In the genomic region with DNA sequence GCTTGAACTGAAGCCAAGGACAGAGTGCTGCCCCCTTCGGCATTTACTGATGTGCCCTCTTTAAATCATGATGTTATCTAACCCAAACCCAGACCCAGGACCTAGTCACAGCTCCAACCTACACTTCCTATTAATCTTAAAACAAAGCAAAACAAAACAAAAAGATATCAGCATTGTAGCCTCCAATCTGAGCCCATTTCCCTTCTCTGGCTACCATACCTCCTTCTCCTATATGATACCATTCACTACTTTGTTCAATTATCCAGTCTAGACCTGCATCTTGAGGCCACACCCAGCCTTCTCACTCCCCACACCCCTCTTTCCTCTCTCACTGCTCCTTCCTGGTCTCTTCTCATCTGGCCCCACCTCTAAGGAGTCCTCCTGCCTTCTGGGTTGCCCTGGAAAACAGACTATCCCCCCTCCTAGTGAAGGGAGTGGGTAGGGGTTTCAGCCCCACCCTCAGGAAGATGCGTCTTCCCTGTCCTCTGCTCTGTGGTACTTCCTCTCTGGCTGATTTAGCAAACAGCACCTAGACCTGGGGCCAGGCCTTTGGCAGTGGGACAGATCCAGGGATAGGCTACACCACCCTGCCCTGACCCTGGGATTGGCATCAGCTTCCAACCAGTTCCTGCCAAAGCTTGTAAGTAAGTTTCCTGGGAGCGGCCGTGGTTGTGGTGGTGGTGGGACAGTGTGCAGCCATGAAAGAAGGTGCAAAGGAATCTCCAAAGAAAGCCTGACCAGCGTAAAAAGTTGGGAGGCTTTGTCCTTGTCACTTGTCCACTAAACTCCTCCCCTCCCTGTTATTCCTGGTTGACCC, we compare ENCODE assay signal across 16 cellular contexts. TPM values are rescaled to one million over a fixed set of nuclear protein-coding genes. Genes with fewer than 3 reads are reported as not detected.
DNase-seq lines count a peak whose midpoint lies in the region; ATAC-seq and TF ChIP-seq lines count a peak whose summit lies in the region.
"Had no signal": no experiment of that assay in that cellular context is flagged by ENCODE, and none has a peak within 500 bp of the region (broad histone marks: within the 10 kb centered on the region; RNA-seq: fewer than 3 reads in every experiment).

No MANE protein-coding gene starts in this region.

- no peak overlapping the region for H2AFZ ChIP-seq in GM23248

- peaks cover 14% of the 10 kb centered on the region for H3F3A ChIP-seq in GM23248 (ENCODE audit: insufficient read depth)

- TF ChIP-seq CTCF in left lung (IDR thresholded peaks at IDR 0.05) (no peak), suprapubic skin (IDR thresholded peaks at IDR 0.05) (no peak)

- no peaks in the 10 kb centered on the region for H3K9me3 Mint-ChIP-seq in activated naive CD4-positive, alpha-beta T cell treated with anti-CD3 and anti-CD28 coated beads, Interleukin-2, amount 10 ng/mL, durations not matched to agents 7 days and 5 days
- no peaks in the 10 kb centered on the region for H3K9me3 Mint-ChIP-seq in activated T-helper 1 cell treated with anti-CD3 and anti-CD28 coated beads, Interleukin-12 subunit alpha, Interleukin-12 subunit beta, Interleukin-2, Interleukin-4 antibody, amounts not matched to agents 30 ng/mL and 10 ng/mL and 1 ng/mL, durations not matched to agents 14 hours and 24 hours and 36 hours

- H3K27me3 ChIP-seq in left lung, result peaks cover 0 to 31% of the 10 kb centered on the region in 2 donors
- no peaks in the 10 kb centered on the region for H3K27me3 ChIP-seq in suprapubic skin
- no peaks in the 10 kb centered on the region for H3K27me3 ChIP-seq in GM23248 (replicated peaks; ENCODE audit: insufficient read depth)

- no peak for TF ChIP-seq POLR2A in suprapubic skin (IDR thresholded peaks at IDR 0.05)

- no peaks in the 10 kb centered on the region for H3K9me2 ChIP-seq in GM23248 (ENCODE audit: insufficient read depth)

- H3K36me3 ChIP-seq in left lung, result peaks cover 0 to 25% of the 10 kb centered on the region in 2 donors
- H3K36me3 ChIP-seq in suprapubic skin, result no peaks in the 10 kb centered on the region
- no peaks in the 10 kb centered on the region for H3K36me3 ChIP-seq in GM23248 (ENCODE audit: low read depth)

- no peaks in the 10 kb centered on the region for H4K20me1 ChIP-seq in GM23248 (ENCODE audit: insufficient read depth)

- peaks cover 28% of the 10 kb centered on the region for H3K36me3 Mint-ChIP-seq in activated naive CD4-positive, alpha-beta T cell treated with anti-CD3 and anti-CD28 coated beads, Interleukin-2, amount 10 ng/mL, durations not matched to agents 7 days and 5 days
- peaks cover 25% of the 10 kb centered on the region for H3K36me3 Mint-ChIP-seq in activated T-helper 1 cell treated with anti-CD3 and anti-CD28 coated beads, Interleukin-12 subunit alpha, Interleukin-12 subunit beta, Interleukin-2, Interleukin-4 antibody, amounts not matched to agents 30 ng/mL and 10 ng/mL and 1 ng/mL, durations not matched to agents 14 hours and 24 hours and 36 hours (ENCODE audit: low read depth)

- H3K9me3 ChIP-seq in left lung (no peaks in the 10 kb centered on the region), suprapubic skin (no peaks in the 10 kb centered on the region), GM23248 (ENCODE audit: low read depth) (no peaks in the 10 kb centered on the region)

- peak overlapping the region; percentile 45 for H3K4me3 Mint-ChIP-seq in activated naive CD4-positive, alpha-beta T cell treated with anti-CD3 and anti-CD28 coated beads, Interleukin-2, amount 10 ng/mL, durations not matched to agents 7 days and 5 days
- peak overlapping the region; percentile 41 for H3K4me3 Mint-ChIP-seq in activated T-helper 1 cell treated with anti-CD3 and anti-CD28 coated beads, Interleukin-12 subunit alpha, Interleukin-12 subunit beta, Interleukin-2, Interleukin-4 antibody, amounts not matched to agents 30 ng/mL and 10 ng/mL and 1 ng/mL, durations not matched to agents 14 hours and 24 hours and 36 hours

- no peak overlapping the region for H3K4me2 ChIP-seq in GM23248 (ENCODE audit: unreplicated experiment)

- intact Hi-C loops in activated T-helper 1 cell treated with anti-CD3 and anti-CD28 coated beads, Interleukin-12 subunit alpha, Interleukin-12 subunit beta, Interleukin-2, Interleukin-4 antibody, amounts not matched to agents 30 ng/mL and 10 ng/mL and 1 ng/mL, durations not matched to agents 14 hours and 24 hours and 36 hours (cut with micrococcal nuclease), result no loop called here
- intact Hi-C loops in left lung (cut with DNase I), result no loop called here

- H3K27ac Mint-ChIP-seq in activated naive CD4-positive, alpha-beta T cell treated with anti-CD3 and anti-CD28 coated beads, Interleukin-2, amount 10 ng/mL, durations not matched to agents 7 days and 5 days, result peak overlapping the region; percentile 88
- peak overlapping the region; percentile 72 for H3K27ac Mint-ChIP-seq in activated T-helper 1 cell treated with anti-CD3 and anti-CD28 coated beads, Interleukin-12 subunit alpha, Interleukin-12 subunit beta, Interleukin-2, Interleukin-4 antibody, amounts not matched to agents 30 ng/mL and 10 ng/mL and 1 ng/mL, durations not matched to agents 14 hours and 24 hours and 36 hours

- DNase-seq in activated naive CD4-positive, alpha-beta T cell treated with anti-CD3 and anti-CD28 coated beads, Interleukin-2, amount 10 ng/mL, durations not matched to agents 7 days and 5 days, result no peak
- DNase-seq in activated naive CD4-positive, alpha-beta T cell treated with Interleukin-2 at 50 U/mL for 16 hours, result no peak
- no peak for DNase-seq in activated T-helper 1 cell treated with anti-CD3 and anti-CD28 coated beads, Interleukin-12 subunit alpha, Interleukin-12 subunit beta, Interleukin-2, Interleukin-4 antibody, amounts not matched to agents 30 ng/mL and 10 ng/mL and 1 ng/mL, durations not matched to agents 14 hours and 24 hours and 36 hours (ENCODE audit: low spot score)
- DNase-seq in left lung (peak; percentile 39 to 69), suprapubic skin (ENCODE audit: low spot score in 2 of 2) (no peak), GM23248 (no peak)
- DNase-seq: activated CD4-positive, alpha-beta T cell treated with anti-CD3 and anti-CD28 coated beads for 48 hours; activated gamma-delta T cell treated with Interleukin-2 at 50 U/mL for 16 hours; caudate nucleus; erythroblast; NCI-H1694; PC-3 had no signal

- ATAC-seq in left lung (no peak), GM18868 (IDR thresholded peaks at IDR 0.05; ENCODE audit: unreplicated experiment) (no peak), HG02759 (IDR thresholded peaks at IDR 0.05; ENCODE audit: unreplicated experiment) (no peak)

- no peak overlapping the region for H3K9ac ChIP-seq in GM23248

- CTCF ChIA-PET in activated naive CD4-positive, alpha-beta T cell treated with anti-CD3 and anti-CD28 coated beads, Interleukin-2, amount 10 ng/mL, durations not matched to agents 7 days and 5 days (lab: Charles Lee), result interaction anchor here (1.0 to 13.0 kb wide), 4 partner anchors 16 to 71 kb away, joined by 3 to 129 read pairs (median 54); partner anchors contain the start of genes ADCY4, DHRS1 and NOP9

- 41% methylated on average over 5 of the region's 5 CpGs for WGBS in suprapubic skin
- WGBS in GM23248 (ENCODE audit: low coverage in 1 of 2, low lambda C conversion rate in 2 of 2, missing lambda C conversion rate in 2 of 2), 2 experiments, result 83 to 93% methylated on average over 5 of the region's 5 CpGs

- TF ChIP-seq EP300 in suprapubic skin (IDR thresholded peaks at IDR 0.05), result no peak

- H3K27ac ChIP-seq in left lung (peak overlapping the region; percentile 27 to 95), suprapubic skin (peak overlapping the region; percentile 64), GM23248 (no peak overlapping the region)

- H3K4me1 Mint-ChIP-seq in activated naive CD4-positive, alpha-beta T cell treated with anti-CD3 and anti-CD28 coated beads, Interleukin-2, amount 10 ng/mL, durations not matched to agents 7 days and 5 days, result peaks cover 61% of the 10 kb centered on the region
- peaks cover 66% of the 10 kb centered on the region for H3K4me1 Mint-ChIP-seq in activated T-helper 1 cell treated with anti-CD3 and anti-CD28 coated beads, Interleukin-12 subunit alpha, Interleukin-12 subunit beta, Interleukin-2, Interleukin-4 antibody, amounts not matched to agents 30 ng/mL and 10 ng/mL and 1 ng/mL, durations not matched to agents 14 hours and 24 hours and 36 hours (ENCODE audit: low read depth)

- peaks cover 35 to 98% of the 10 kb centered on the region in 2 donors for H3K4me1 ChIP-seq in left lung
- H3K4me1 ChIP-seq in suprapubic skin, result peaks cover 76% of the 10 kb centered on the region
- H3K4me1 ChIP-seq in GM23248 (ENCODE audit: insufficient read depth), result peaks cover 28% of the 10 kb centered on the region

- H3K27me3 Mint-ChIP-seq in activated naive CD4-positive, alpha-beta T cell treated with anti-CD3 and anti-CD28 coated beads, Interleukin-2, amount 10 ng/mL, durations not matched to agents 7 days and 5 days, result peaks cover 14% of the 10 kb centered on the region
- H3K27me3 Mint-ChIP-seq in activated T-helper 1 cell treated with anti-CD3 and anti-CD28 coated beads, Interleukin-12 subunit alpha, Interleukin-12 subunit beta, Interleukin-2, Interleukin-4 antibody, amounts not matched to agents 30 ng/mL and 10 ng/mL and 1 ng/mL, durations not matched to agents 14 hours and 24 hours and 36 hours (ENCODE audit: insufficient read depth), result peaks cover 6% of the 10 kb centered on the region

- H3K4me3 ChIP-seq in left lung, result peak overlapping the region in 1 of 2 donors; percentile 32
- H3K4me3 ChIP-seq in suprapubic skin, result no peak overlapping the region
- no peak overlapping the region for H3K4me3 ChIP-seq in GM23248

- H3K79me2 ChIP-seq in GM23248 (ENCODE audit: insufficient read depth), result no peaks in the 10 kb centered on the region

- in situ Hi-C loops in GM23248 (cut with MboI), result no loop called here

RNA-seq across cellular contexts. Expression of gene LTB4R, which starts 3.3 kb away (rescaled TPM):
- total RNA-seq in activated T-helper 1 cell treated with anti-CD3 and anti-CD28 coated beads, Interleukin-12 subunit alpha, Interleukin-12 subunit beta, Interleukin-2, Interleukin-4 antibody, amounts not matched to agents 30 ng/mL and 10 ng/mL and 1 ng/mL, durations not matched to agents 14 hours and 24 hours and 36 hours, result 10.1 and 11.1 TPM in 2 replicates
- total RNA-seq in left lung (10 to 100 TPM in 1 of 2 donors, 1 to 10 TPM in 1; 5.9 to 26.1 TPM), suprapubic skin (100 to 1,000 TPM in 2 of 4 donors, 10 to 100 TPM in 2; 83.1 to 137 (median 117) TPM)
- total RNA-seq in GM23248 (2014; rRNA removed; shearing (Covaris generic)), result 1.4 and 2.4 TPM in 2 replicates
- 0.41 and 1.1 TPM in 2 replicates for polyA plus RNA-seq in GM23248 (2016; fragmentation: Nextera tagmentation; extraction: Ambion mirVana)

RNA-seq across cellular contexts. Expression of gene LTB4R2, which starts 4.6 kb away (rescaled TPM):
- 8.9 and 10.3 TPM in 2 replicates for total RNA-seq in activated T-helper 1 cell treated with anti-CD3 and anti-CD28 coated beads, Interleukin-12 subunit alpha, Interleukin-12 subunit beta, Interleukin-2, Interleukin-4 antibody, amounts not matched to agents 30 ng/mL and 10 ng/mL and 1 ng/mL, durations not matched to agents 14 hours and 24 hours and 36 hours
- total RNA-seq in left lung (1 to 10 TPM; 4.5 to 6.3 TPM), suprapubic skin (100 to 1,000 TPM; 131 to 184 (median 156) TPM)
- 3.5 and 6.8 TPM in 2 replicates for total RNA-seq in GM23248 (2014; rRNA removed; shearing (Covaris generic))
- 0.30 and 0.45 TPM in 2 replicates for polyA plus RNA-seq in GM23248 (2016; fragmentation: Nextera tagmentation; extraction: Ambion mirVana)

RNA-seq across cellular contexts. Expression of gene CIDEB, which starts 6.8 kb away (rescaled TPM):
- total RNA-seq in activated T-helper 1 cell treated with anti-CD3 and anti-CD28 coated beads, Interleukin-12 subunit alpha, Interleukin-12 subunit beta, Interleukin-2, Interleukin-4 antibody, amounts not matched to agents 30 ng/mL and 10 ng/mL and 1 ng/mL, durations not matched to agents 14 hours and 24 hours and 36 hours, result 18.1 and 18.7 TPM in 2 replicates
- total RNA-seq in left lung (10 to 100 TPM in 1 of 2 donors, 1 to 10 TPM in 1; 9.2 to 22.7 TPM), suprapubic skin (10 to 100 TPM; 23.4 to 32.7 (median 31.7) TPM)
- 0.51 and 2.1 TPM in 2 replicates for total RNA-seq in GM23248 (2014; rRNA removed; shearing (Covaris generic))
- 1.2 TPM in 2 replicates for polyA plus RNA-seq in GM23248 (2016; fragmentation: Nextera tagmentation; extraction: Ambion mirVana)
- total RNA-seq: NCI-H460, osteocyte, PC-3 had no signal

RNA-seq across cellular contexts. Expression of gene NOP9, which starts 14.9 kb away (rescaled TPM):
- 49.3 and 52.6 TPM in 2 replicates for total RNA-seq in activated T-helper 1 cell treated with anti-CD3 and anti-CD28 coated beads, Interleukin-12 subunit alpha, Interleukin-12 subunit beta, Interleukin-2, Interleukin-4 antibody, amounts not matched to agents 30 ng/mL and 10 ng/mL and 1 ng/mL, durations not matched to agents 14 hours and 24 hours and 36 hours
- total RNA-seq in left lung (10 to 100 TPM; 22.4 to 24.8 TPM), suprapubic skin (10 to 100 TPM; 19.8 to 31.2 (median 21.2) TPM)
- 19.3 and 23.7 TPM in 2 replicates for total RNA-seq in GM23248 (2014; rRNA removed; shearing (Covaris generic))
- 2.5 and 2.6 TPM in 2 replicates for polyA plus RNA-seq in GM23248 (2016; fragmentation: Nextera tagmentation; extraction: Ambion mirVana)

RNA-seq across cellular contexts. Expression of gene DHRS1, which starts 15.0 kb away (rescaled TPM):
- 7.5 TPM in 2 replicates for total RNA-seq in activated T-helper 1 cell treated with anti-CD3 and anti-CD28 coated beads, Interleukin-12 subunit alpha, Interleukin-12 subunit beta, Interleukin-2, Interleukin-4 antibody, amounts not matched to agents 30 ng/mL and 10 ng/mL and 1 ng/mL, durations not matched to agents 14 hours and 24 hours and 36 hours
- total RNA-seq in left lung (10 to 100 TPM; 24.9 to 50.2 TPM), suprapubic skin (100 to 1,000 TPM in 1 of 4 donors, 10 to 100 TPM in 3; 49.0 to 101 (median 82.1) TPM)
- 12.8 and 32.1 TPM in 2 replicates for total RNA-seq in GM23248 (2014; rRNA removed; shearing (Covaris generic))
- 31.0 and 34.7 TPM in 2 replicates for polyA plus RNA-seq in GM23248 (2016; fragmentation: Nextera tagmentation; extraction: Ambion mirVana)

Comparison
In these comparisons a context has a peak if more than half of its experiments do, and no peak if none do; other contexts are left out.
1. DNase-seq: peak in left lung (2 of 2); none in activated naive CD4-positive, alpha-beta T cell treated with anti-CD3 and anti-CD28 coated beads, Interleukin-2, amount 10 ng/mL, durations not matched to agents 7 days and 5 days (single experiment), activated naive CD4-positive, alpha-beta T cell treated with Interleukin-2 at 50 U/mL for 16 hours (single experiment), activated T-helper 1 cell treated with anti-CD3 and anti-CD28 coated beads, Interleukin-12 subunit alpha, Interleukin-12 subunit beta, Interleukin-2, Interleukin-4 antibody, amounts not matched to agents 30 ng/mL and 10 ng/mL and 1 ng/mL, durations not matched to agents 14 hours and 24 hours and 36 hours (single experiment), suprapubic skin (0 of 2) and GM23248 (single experiment).
2. RNA of gene LTB4R2, which starts 4.6 kb away (total RNA-seq): 131 to 184 TPM in suprapubic skin; 8.9 to 10.3 TPM in activated T-helper 1 cell treated with anti-CD3 and anti-CD28 coated beads, Interleukin-12 subunit alpha, Interleukin-12 subunit beta, Interleukin-2, Interleukin-4 antibody, amounts not matched to agents 30 ng/mL and 10 ng/mL and 1 ng/mL, durations not matched to agents 14 hours and 24 hours and 36 hours, 4.5 to 6.3 TPM in left lung and 3.5 to 6.8 TPM in GM23248; every median in the first group is over 10 times any median in the second.